ENCODE assay signal across 14 cellular contexts in genomic region chr7:135109976-135110375, GRCh38. TPM values are rescaled to one million over a fixed set of nuclear protein-coding genes. Genes with fewer than 3 reads are reported as not detected.
DNase-seq lines count a peak whose midpoint lies in the region; TF ChIP-seq lines count a peak whose summit lies in the region.
"Had no signal": no experiment of that assay in that cellular context is flagged by ENCODE, and none has a peak within 500 bp of the region (broad histone marks: within the 10 kb centered on the region; RNA-seq: fewer than 3 reads in every experiment).

No MANE protein-coding gene starts in this region.

- H3K4ac ChIP-seq in H9 (ENCODE audit: low read depth, low read length) (no peak overlapping the region), mesendoderm (ENCODE audit: low read depth, low read length) (no peak overlapping the region)

- H4K5ac ChIP-seq in H9 (ENCODE audit: insufficient read length, low read depth, low read length): no peak overlapping the region
- H4K5ac ChIP-seq in mesendoderm (ENCODE audit: low read length): no peak overlapping the region

- H2AK5ac ChIP-seq in H9 (ENCODE audit: insufficient read length, low read length) (no peak overlapping the region), mesendoderm (ENCODE audit: low read length) (no peak overlapping the region)

- TF ChIP-seq CTCF in H9 (conservative IDR thresholded peaks at IDR 0.05) (no peak), endodermal cell (conservative IDR thresholded peaks at IDR 0.05) (peak; percentile 46)

- H3K56ac ChIP-seq in H9 (ENCODE audit: insufficient read length, low read depth, low read length): no peak overlapping the region
- no peak overlapping the region for H3K56ac ChIP-seq in mesendoderm (ENCODE audit: low read length)

- H3K36me3 ChIP-seq in endodermal cell (ENCODE audit: control insufficient read depth, insufficient read depth, low read length) (no peaks in the 10 kb centered on the region), mesendoderm (ENCODE audit: control insufficient read depth, insufficient read depth, low read length) (no peaks in the 10 kb centered on the region)

- no CpG with 5 or more reads among the region's 1 CpG for WGBS in H9 (ENCODE audit: extremely low coverage, insufficient read length, low lambda C conversion rate)
- WGBS in endodermal cell (ENCODE audit: insufficient coverage in 1 of 2, insufficient read length in 1 of 2), 2 experiments: 83 to 84% methylated on average over 1 of the region's 1 CpG
- no CpG with 5 or more reads among the region's 1 CpG for WGBS in mesendoderm (ENCODE audit: extremely low coverage, insufficient coverage, low lambda C conversion rate)

- H3K4me3 ChIP-seq in endodermal cell (ENCODE audit: low read length) (no peak overlapping the region), mesendoderm (ENCODE audit: low read length) (no peak overlapping the region)
- H3K4me3 ChIP-seq: A549 had no signal

- H3K9me3 ChIP-seq in H9 (ENCODE audit: control insufficient read depth, low read depth, low read length) (no peaks in the 10 kb centered on the region), endodermal cell (ENCODE audit: control insufficient read depth, low read length) (no peaks in the 10 kb centered on the region)
- H3K9me3 ChIP-seq: Caco-2 had no signal

- H3K4me3 Mint-ChIP-seq in H9 (no peak overlapping the region), endodermal cell (no peak overlapping the region)
- H3K4me3 Mint-ChIP-seq: CD14-positive monocyte; CD8-positive, alpha-beta T cell had no signal

- no peak overlapping the region for H3K9ac ChIP-seq in H9 (ENCODE audit: extremely low read depth, insufficient read length, low read length)
- no peak overlapping the region for H3K9ac ChIP-seq in endodermal cell (ENCODE audit: extremely low read depth, low read length, poor library complexity, severe bottlenecking)
- no peak overlapping the region for H3K9ac ChIP-seq in mesendoderm (ENCODE audit: low read length)

- H2BK15ac ChIP-seq in H9 (ENCODE audit: low read depth, low read length) (no peak overlapping the region), mesendoderm (replicated peaks; ENCODE audit: low read depth) (no peak overlapping the region)

- H2BK20ac ChIP-seq in H9 (ENCODE audit: low read depth, low read length, poor library complexity, severe bottlenecking): no peak overlapping the region

- no peak overlapping the region for H4K91ac ChIP-seq in H9 (ENCODE audit: insufficient read length, low read depth, low read length)

- no peaks in the 10 kb centered on the region; a peak in 1 of 5 replicates for H3K9me3 Mint-ChIP-seq in H9
- H3K9me3 Mint-ChIP-seq in endodermal cell: peaks cover 2% of the 10 kb centered on the region

- H3K27me3 Mint-ChIP-seq in H9 (ENCODE audit: low read depth) (no peaks in the 10 kb centered on the region), endodermal cell (ENCODE audit: insufficient read depth) (no peaks in the 10 kb centered on the region)

- H3K4me1 ChIP-seq in H9 (ENCODE audit: insufficient read depth, low read length) (no peaks in the 10 kb centered on the region), endodermal cell (ENCODE audit: control insufficient read depth, insufficient read depth, low read length) (no peaks in the 10 kb centered on the region), mesendoderm (ENCODE audit: control insufficient read depth, low read depth, low read length) (no peaks in the 10 kb centered on the region)
- H3K4me1 ChIP-seq: A549, Caco-2 had no signal

- no peak overlapping the region for H3K27ac Mint-ChIP-seq in H9
- no peak overlapping the region for H3K27ac Mint-ChIP-seq in endodermal cell
- H3K27ac Mint-ChIP-seq: CD14-positive monocyte; CD8-positive, alpha-beta T cell had no signal

- no peaks in the 10 kb centered on the region for H3K27me3 ChIP-seq in H9 (ENCODE audit: insufficient read depth, low read length)
- H3K27me3 ChIP-seq in endodermal cell (ENCODE audit: control insufficient read depth, insufficient read depth, low read length, poor library complexity, severe bottlenecking): no peaks in the 10 kb centered on the region
- no peaks in the 10 kb centered on the region for H3K27me3 ChIP-seq in mesendoderm (ENCODE audit: insufficient read depth, low read length, poor library complexity)

- no peaks in the 10 kb centered on the region for H4K20me1 ChIP-seq in H9 (ENCODE audit: control insufficient read depth, insufficient read depth, insufficient read length)

- H3K23ac ChIP-seq in H9 (ENCODE audit: insufficient read length, low read depth, low read length): no peak overlapping the region
- H3K23ac ChIP-seq in mesendoderm (ENCODE audit: low read length): no peak overlapping the region

- no peaks in the 10 kb centered on the region for H3K79me1 ChIP-seq in H9 (ENCODE audit: insufficient read depth, low read depth, low read length, poor library complexity, severe bottlenecking)
- H3K79me1 ChIP-seq in mesendoderm (ENCODE audit: low read length): no peaks in the 10 kb centered on the region

- H3K14ac ChIP-seq in H9 (ENCODE audit: insufficient read depth, low read length): no peak overlapping the region; the same call in 1 of the 2 replicates

- H2BK120ac ChIP-seq in H9 (ENCODE audit: low read depth, low read length, poor library complexity, severe bottlenecking) (no peak overlapping the region), mesendoderm (ENCODE audit: low read depth, low read length) (no peak overlapping the region)

- H3K4me2 ChIP-seq in H9 (ENCODE audit: insufficient read depth, insufficient read length, low read length): no peak overlapping the region
- H3K4me2 ChIP-seq in mesendoderm (ENCODE audit: low read length): no peak overlapping the region
- H3K4me2 ChIP-seq: A549 had no signal

- H3K79me2 ChIP-seq in H9 (ENCODE audit: insufficient read depth, low read length) (no peaks in the 10 kb centered on the region), mesendoderm (ENCODE audit: control insufficient read depth, insufficient read depth, low read length) (no peaks in the 10 kb centered on the region)

- H3K36me3 Mint-ChIP-seq in H9 (ENCODE audit: insufficient read depth in 1 of 3, low read depth in 3 of 3): no peaks in the 10 kb centered on the region; a peak in 1 of 7 replicates
- no peaks in the 10 kb centered on the region for H3K36me3 Mint-ChIP-seq in endodermal cell (ENCODE audit: low read depth)
- H3K36me3 Mint-ChIP-seq: CD14-positive monocyte had no signal

- no peaks in the 10 kb centered on the region for H3K23me2 ChIP-seq in H9 (ENCODE audit: insufficient read length, low read depth, low read length, poor library complexity, severe bottlenecking)

- H3K18ac ChIP-seq in H9 (ENCODE audit: insufficient read length, low read depth, low read length) (no peak overlapping the region), mesendoderm (ENCODE audit: low read length) (no peak overlapping the region)

- no peak overlapping the region for H3T11ph ChIP-seq in H9 (ENCODE audit: low read length)

- no peak overlapping the region for H3K27ac ChIP-seq in H9 (ENCODE audit: insufficient read length, low read depth, low read length)
- H3K27ac ChIP-seq in endodermal cell (ENCODE audit: low read depth, low read length): no peak overlapping the region
- H3K27ac ChIP-seq in mesendoderm (ENCODE audit: low read depth, low read length): no peak overlapping the region
- H3K27ac ChIP-seq: A549 had no signal

- no peak overlapping the region for H2AFZ ChIP-seq in H9 (ENCODE audit: low read length)

- H3K4me1 Mint-ChIP-seq in H9 (no peaks in the 10 kb centered on the region), endodermal cell (no peaks in the 10 kb centered on the region)
- H3K4me1 Mint-ChIP-seq: CD14-positive monocyte had no signal

- H4K8ac ChIP-seq in H9 (replicated peaks; ENCODE audit: insufficient read length, low read depth, low read length): no peak overlapping the region
- no peak overlapping the region for H4K8ac ChIP-seq in mesendoderm (ENCODE audit: low read depth, low read length)

- no peak overlapping the region for H2BK12ac ChIP-seq in H9 (ENCODE audit: insufficient read length, low read depth, low read length)

- DNase-seq in ELF-1 (ENCODE audit: low read depth, low spot score) (peak; percentile 14), H9 (peak; percentile 50), endodermal cell (peak; percentile 74), mesendoderm (peak; percentile 59), midbrain (lab: John Stamatoyannopoulos, UW) (no peak), SHP77 treated with DMSO at 0.1 percent for 48 hours (lab: John Stamatoyannopoulos, UW) (no peak)
- DNase-seq in activated CD4-positive, alpha-beta T cell treated with anti-CD3 and anti-CD28 coated beads, Interleukin-2, amount 50 U/mL, for 48 hours: no peak
- DNase-seq: CD8-positive, alpha-beta T cell; DND-41; GF-D8; IMR-90 had no signal

- H2BK5ac ChIP-seq in H9 (ENCODE audit: insufficient read length, low read length): no peak overlapping the region
- no peak overlapping the region for H2BK5ac ChIP-seq in mesendoderm (ENCODE audit: low read length)

RNA-seq across cellular contexts. Expression of gene TMEM140, which starts 37.9 kb away (rescaled TPM):
- not detected in 2 replicates for total RNA-seq in H9 (2021)
- total RNA-seq in endodermal cell: not detected
- polyA plus RNA-seq in endodermal cell (2013, experiment 1 of 2): not detected
- polyA plus RNA-seq in endodermal cell (2013, experiment 2 of 2): not detected
- polyA plus RNA-seq in mesendoderm (2013, experiment 1 of 2): not detected
- polyA plus RNA-seq in mesendoderm (2013, experiment 2 of 2): not detected

Comparison
In these comparisons a context has a peak if more than half of its experiments do, and no peak if none do; other contexts are left out.
1. DNase-seq: peak in ELF-1 (single experiment), H9 (single experiment), endodermal cell (single experiment) and mesendoderm (single experiment); none in midbrain (single experiment), SHP77 treated with DMSO at 0.1 percent for 48 hours (single experiment) and activated CD4-positive, alpha-beta T cell treated with anti-CD3 and anti-CD28 coated beads, Interleukin-2, amount 50 U/mL, for 48 hours (0 of 2).